Comparison of ENCODE assay signal across 1 cellular context in genomic region chr5:1337490-1338195, GRCh38.
TF ChIP-seq lines count a peak whose summit lies in the region.

No MANE protein-coding gene starts in this region.

TF ChIP-seq in K562, 482 proteins besides CTCF, POLR2A, EP300 and RAD21 (continued from another document):
- TF ChIP-seq, protein P1, sequence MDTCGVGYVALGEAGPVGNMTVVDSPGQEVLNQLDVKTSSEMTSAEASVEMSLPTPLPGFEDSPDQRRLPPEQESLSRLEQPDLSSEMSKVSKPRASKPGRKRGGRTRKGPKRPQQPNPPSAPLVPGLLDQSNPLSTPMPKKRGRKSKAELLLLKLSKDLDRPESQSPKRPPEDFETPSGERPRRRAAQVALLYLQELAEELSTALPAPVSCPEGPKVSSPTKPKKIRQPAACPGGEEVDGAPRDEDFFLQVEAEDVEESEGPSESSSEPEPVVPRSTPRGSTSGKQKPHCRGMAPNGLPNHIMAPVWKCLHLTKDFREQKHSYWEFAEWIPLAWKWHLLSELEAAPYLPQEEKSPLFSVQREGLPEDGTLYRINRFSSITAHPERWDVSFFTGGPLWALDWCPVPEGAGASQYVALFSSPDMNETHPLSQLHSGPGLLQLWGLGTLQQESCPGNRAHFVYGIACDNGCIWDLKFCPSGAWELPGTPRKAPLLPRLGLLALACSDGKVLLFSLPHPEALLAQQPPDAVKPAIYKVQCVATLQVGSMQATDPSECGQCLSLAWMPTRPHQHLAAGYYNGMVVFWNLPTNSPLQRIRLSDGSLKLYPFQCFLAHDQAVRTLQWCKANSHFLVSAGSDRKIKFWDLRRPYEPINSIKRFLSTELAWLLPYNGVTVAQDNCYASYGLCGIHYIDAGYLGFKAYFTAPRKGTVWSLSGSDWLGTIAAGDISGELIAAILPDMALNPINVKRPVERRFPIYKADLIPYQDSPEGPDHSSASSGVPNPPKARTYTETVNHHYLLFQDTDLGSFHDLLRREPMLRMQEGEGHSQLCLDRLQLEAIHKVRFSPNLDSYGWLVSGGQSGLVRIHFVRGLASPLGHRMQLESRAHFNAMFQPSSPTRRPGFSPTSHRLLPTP (IDR thresholded peaks at IDR 0.05; ENCODE audit: borderline replicate concordance, extremely low read depth, insufficient read length) = no peak
- TF ChIP-seq NR2C2 (CRISPR knock-in tag; IDR thresholded peaks at IDR 0.05) (no peak), NR2C2 (tag; IDR thresholded peaks at IDR 0.05) (no peak), ZNF24 (IDR thresholded peaks at IDR 0.05) (no peak), POLR2AphosphoS5 (IDR thresholded peaks at IDR 0.05; ENCODE audit: control insufficient read depth, insufficient read depth, low read depth, low read length) (0 out of 2 replicates have a peak, but pooled peaks have one; percentile 6), ZNF436 (CRISPR knock-in tag; IDR thresholded peaks at IDR 0.05) (no peak), HNRNPL (IDR thresholded peaks at IDR 0.05; ENCODE audit: low read depth, low read length) (no peak), GTF2E2 (tag; IDR thresholded peaks at IDR 0.05) (no peak), PHB2 (IDR thresholded peaks at IDR 0.05; ENCODE audit: low read depth) (no peak), ZBTB1 (CRISPR knock-in tag; IDR thresholded peaks at IDR 0.05; ENCODE audit: borderline replicate concordance, low read depth) (no peak), RBFOX2 (IDR thresholded peaks at IDR 0.05; ENCODE audit: low read depth, low read length) (peak; percentile 38; the same call in 1 of the 2 replicates), GABPB1 (CRISPR knock-in tag; IDR thresholded peaks at IDR 0.05) (no peak), NFIX (CRISPR knock-in tag; IDR thresholded peaks at IDR 0.05; ENCODE audit: low read depth) (no peak), POLR2G (IDR thresholded peaks at IDR 0.05; ENCODE audit: low read depth, low read length) (peak; percentile 57), NONO (IDR thresholded peaks at IDR 0.05; ENCODE audit: low read depth in 2 of 2, low read length in 1 of 2) (no peak)
